Comparison of ENCODE assay signal across 3 cellular contexts in genomic region chr1:47569261-47569660, GRCh38.
TF ChIP-seq lines count a peak whose summit lies in the region.

No MANE protein-coding gene starts in this region.

TF ChIP-seq in SK-N-SH, 30 proteins besides CTCF, POLR2A, EP300 and RAD21 (continues in another document):
- no peak for TF ChIP-seq TEAD4 (IDR thresholded peaks at IDR 0.05; ENCODE audit: borderline replicate concordance, insufficient read depth)
- TF ChIP-seq FOXJ3 (CRISPR knock-in tag; IDR thresholded peaks at IDR 0.05): no peak
- no peak for TF ChIP-seq SMC3 (IDR thresholded peaks at IDR 0.05; ENCODE audit: low read depth, low read length)
- TF ChIP-seq, protein P1, sequence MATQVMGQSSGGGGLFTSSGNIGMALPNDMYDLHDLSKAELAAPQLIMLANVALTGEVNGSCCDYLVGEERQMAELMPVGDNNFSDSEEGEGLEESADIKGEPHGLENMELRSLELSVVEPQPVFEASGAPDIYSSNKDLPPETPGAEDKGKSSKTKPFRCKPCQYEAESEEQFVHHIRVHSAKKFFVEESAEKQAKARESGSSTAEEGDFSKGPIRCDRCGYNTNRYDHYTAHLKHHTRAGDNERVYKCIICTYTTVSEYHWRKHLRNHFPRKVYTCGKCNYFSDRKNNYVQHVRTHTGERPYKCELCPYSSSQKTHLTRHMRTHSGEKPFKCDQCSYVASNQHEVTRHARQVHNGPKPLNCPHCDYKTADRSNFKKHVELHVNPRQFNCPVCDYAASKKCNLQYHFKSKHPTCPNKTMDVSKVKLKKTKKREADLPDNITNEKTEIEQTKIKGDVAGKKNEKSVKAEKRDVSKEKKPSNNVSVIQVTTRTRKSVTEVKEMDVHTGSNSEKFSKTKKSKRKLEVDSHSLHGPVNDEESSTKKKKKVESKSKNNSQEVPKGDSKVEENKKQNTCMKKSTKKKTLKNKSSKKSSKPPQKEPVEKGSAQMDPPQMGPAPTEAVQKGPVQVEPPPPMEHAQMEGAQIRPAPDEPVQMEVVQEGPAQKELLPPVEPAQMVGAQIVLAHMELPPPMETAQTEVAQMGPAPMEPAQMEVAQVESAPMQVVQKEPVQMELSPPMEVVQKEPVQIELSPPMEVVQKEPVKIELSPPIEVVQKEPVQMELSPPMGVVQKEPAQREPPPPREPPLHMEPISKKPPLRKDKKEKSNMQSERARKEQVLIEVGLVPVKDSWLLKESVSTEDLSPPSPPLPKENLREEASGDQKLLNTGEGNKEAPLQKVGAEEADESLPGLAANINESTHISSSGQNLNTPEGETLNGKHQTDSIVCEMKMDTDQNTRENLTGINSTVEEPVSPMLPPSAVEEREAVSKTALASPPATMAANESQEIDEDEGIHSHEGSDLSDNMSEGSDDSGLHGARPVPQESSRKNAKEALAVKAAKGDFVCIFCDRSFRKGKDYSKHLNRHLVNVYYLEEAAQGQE (IDR thresholded peaks at IDR 0.05; ENCODE audit: low read depth, low read length): no peak
- no peak for TF ChIP-seq MXI1 (IDR thresholded peaks at IDR 0.05; ENCODE audit: low read depth, low read length)
- no peak for TF ChIP-seq NRF1 (IDR thresholded peaks at IDR 0.05; ENCODE audit: low read depth, low read length)
- TF ChIP-seq USF1 (IDR thresholded peaks at IDR 0.05; ENCODE audit: borderline replicate concordance, low read depth): no peak
- no peak for TF ChIP-seq IRF3 (IDR thresholded peaks at IDR 0.05; ENCODE audit: low read depth, low read length)
- TF ChIP-seq, protein P2, sequence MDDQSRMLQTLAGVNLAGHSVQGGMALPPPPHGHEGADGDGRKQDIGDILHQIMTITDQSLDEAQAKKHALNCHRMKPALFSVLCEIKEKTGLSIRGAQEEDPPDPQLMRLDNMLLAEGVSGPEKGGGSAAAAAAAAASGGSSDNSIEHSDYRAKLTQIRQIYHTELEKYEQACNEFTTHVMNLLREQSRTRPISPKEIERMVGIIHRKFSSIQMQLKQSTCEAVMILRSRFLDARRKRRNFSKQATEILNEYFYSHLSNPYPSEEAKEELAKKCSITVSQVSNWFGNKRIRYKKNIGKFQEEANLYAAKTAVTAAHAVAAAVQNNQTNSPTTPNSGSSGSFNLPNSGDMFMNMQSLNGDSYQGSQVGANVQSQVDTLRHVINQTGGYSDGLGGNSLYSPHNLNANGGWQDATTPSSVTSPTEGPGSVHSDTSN (IDR thresholded peaks at IDR 0.05): no peak
- TF ChIP-seq RCOR1 (IDR thresholded peaks at IDR 0.05; ENCODE audit: low read length): no peak
- TF ChIP-seq GATA2 (CRISPR knock-in tag; IDR thresholded peaks at IDR 0.05): no peak
- TF ChIP-seq YY1 (IDR thresholded peaks at IDR 0.05; ENCODE audit: low read depth): no peak
- TF ChIP-seq FOXM1 (IDR thresholded peaks at IDR 0.05; ENCODE audit: low read depth): no peak
- TF ChIP-seq FOSL2 (IDR thresholded peaks at IDR 0.05; ENCODE audit: borderline replicate concordance, low read depth): no peak
- TF ChIP-seq TCF12 (IDR thresholded peaks at IDR 0.05): no peak
- no peak for TF ChIP-seq JUND (IDR thresholded peaks at IDR 0.05)

TF ChIP-seq in SK-N-SH treated with all-trans-retinoic acid at 6 μM for 48 hours, 23 proteins besides CTCF, POLR2A, EP300 and RAD21:
- TF ChIP-seq ZC3H10 (CRISPR knock-in tag; IDR thresholded peaks at IDR 0.05): no peak
- TF ChIP-seq OSR1 (CRISPR knock-in tag; IDR thresholded peaks at IDR 0.05): no peak
TF ChIP-seq in SK-N-SH treated with all-trans-retinoic acid at 6 μM for 48 hours: peak in this region for 0.

TF ChIP-seq in HepG2, 621 proteins besides CTCF, POLR2A, EP300 and RAD21:
- no peak for TF ChIP-seq RAD51 (IDR thresholded peaks at IDR 0.05; ENCODE audit: borderline replicate concordance)
- TF ChIP-seq ZNF670 (CRISPR knock-in tag; IDR thresholded peaks at IDR 0.05; ENCODE audit: borderline replicate concordance): no peak
